Comparison of ENCODE assay signal across 1 cellular context in the genomic region with DNA sequence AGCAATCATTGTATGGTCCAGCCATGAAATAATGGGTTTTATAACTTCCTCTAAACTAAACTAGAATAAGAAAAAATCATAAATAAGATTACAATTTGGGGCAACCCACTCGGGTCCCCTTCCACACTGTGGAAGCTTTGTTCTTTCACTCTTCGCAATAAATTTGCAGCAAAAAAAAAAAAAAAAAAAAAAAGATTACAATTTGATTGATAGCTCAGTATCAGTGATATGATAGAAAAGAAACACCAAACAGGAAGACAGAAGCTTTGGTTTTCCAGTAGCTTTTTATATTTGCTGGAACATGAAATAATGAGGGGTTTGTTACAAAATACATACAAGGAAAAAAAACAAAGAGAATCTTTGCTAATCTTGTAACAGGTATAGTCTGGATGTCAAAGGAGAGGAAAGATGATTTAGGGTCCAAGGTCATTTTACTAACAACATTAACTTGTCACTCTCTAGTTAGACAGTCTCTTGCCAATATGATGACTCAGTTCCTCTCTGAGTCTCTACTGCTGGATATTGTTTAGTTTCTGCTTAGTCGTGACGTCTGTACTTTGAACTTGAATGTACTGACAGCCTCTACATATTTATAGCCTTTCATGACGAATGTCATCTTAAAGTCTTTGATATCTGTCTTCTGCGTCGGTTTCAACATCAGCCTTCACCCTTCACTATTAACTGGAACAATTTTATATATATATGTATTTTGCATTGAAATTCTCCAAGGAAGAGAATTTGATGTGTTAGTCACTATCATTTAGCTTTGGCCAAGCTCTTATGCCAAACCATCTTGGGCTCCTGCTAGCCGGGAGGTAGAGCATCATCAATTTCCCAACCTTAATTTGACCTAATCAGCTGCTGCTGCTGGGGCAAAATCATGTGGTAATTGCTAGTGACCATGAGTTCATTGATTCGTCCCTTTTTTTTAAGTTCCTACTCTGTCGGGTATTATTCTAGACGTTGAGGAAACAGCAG.
A peak's percentile ranks its signal among the peaks of the same experiment; 100 is the strongest.
TF ChIP-seq lines count a peak whose summit lies in the region.

No MANE protein-coding gene starts in this region.

TF ChIP-seq in HepG2, 621 proteins besides CTCF, POLR2A, EP300 and RAD21 (continued from another document and continues in another):
- TF ChIP-seq, protein P1, sequence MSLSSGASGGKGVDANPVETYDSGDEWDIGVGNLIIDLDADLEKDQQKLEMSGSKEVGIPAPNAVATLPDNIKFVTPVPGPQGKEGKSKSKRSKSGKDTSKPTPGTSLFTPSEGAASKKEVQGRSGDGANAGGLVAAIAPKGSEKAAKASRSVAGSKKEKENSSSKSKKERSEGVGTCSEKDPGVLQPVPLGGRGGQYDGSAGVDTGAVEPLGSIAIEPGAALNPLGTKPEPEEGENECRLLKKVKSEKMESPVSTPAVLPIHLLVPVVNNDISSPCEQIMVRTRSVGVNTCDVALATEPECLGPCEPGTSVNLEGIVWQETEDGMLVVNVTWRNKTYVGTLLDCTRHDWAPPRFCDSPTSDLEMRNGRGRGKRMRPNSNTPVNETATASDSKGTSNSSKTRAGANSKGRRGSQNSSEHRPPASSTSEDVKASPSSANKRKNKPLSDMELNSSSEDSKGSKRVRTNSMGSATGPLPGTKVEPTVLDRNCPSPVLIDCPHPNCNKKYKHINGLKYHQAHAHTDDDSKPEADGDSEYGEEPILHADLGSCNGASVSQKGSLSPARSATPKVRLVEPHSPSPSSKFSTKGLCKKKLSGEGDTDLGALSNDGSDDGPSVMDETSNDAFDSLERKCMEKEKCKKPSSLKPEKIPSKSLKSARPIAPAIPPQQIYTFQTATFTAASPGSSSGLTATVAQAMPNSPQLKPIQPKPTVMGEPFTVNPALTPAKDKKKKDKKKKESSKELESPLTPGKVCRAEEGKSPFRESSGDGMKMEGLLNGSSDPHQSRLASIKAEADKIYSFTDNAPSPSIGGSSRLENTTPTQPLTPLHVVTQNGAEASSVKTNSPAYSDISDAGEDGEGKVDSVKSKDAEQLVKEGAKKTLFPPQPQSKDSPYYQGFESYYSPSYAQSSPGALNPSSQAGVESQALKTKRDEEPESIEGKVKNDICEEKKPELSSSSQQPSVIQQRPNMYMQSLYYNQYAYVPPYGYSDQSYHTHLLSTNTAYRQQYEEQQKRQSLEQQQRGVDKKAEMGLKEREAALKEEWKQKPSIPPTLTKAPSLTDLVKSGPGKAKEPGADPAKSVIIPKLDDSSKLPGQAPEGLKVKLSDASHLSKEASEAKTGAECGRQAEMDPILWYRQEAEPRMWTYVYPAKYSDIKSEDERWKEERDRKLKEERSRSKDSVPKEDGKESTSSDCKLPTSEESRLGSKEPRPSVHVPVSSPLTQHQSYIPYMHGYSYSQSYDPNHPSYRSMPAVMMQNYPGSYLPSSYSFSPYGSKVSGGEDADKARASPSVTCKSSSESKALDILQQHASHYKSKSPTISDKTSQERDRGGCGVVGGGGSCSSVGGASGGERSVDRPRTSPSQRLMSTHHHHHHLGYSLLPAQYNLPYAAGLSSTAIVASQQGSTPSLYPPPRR (CRISPR knock-in tag; IDR thresholded peaks at IDR 0.05; ENCODE audit: borderline replicate concordance): peak; percentile 64
- TF ChIP-seq CENPX (CRISPR knock-in tag; IDR thresholded peaks at IDR 0.05): no peak
- TF ChIP-seq, protein P2, sequence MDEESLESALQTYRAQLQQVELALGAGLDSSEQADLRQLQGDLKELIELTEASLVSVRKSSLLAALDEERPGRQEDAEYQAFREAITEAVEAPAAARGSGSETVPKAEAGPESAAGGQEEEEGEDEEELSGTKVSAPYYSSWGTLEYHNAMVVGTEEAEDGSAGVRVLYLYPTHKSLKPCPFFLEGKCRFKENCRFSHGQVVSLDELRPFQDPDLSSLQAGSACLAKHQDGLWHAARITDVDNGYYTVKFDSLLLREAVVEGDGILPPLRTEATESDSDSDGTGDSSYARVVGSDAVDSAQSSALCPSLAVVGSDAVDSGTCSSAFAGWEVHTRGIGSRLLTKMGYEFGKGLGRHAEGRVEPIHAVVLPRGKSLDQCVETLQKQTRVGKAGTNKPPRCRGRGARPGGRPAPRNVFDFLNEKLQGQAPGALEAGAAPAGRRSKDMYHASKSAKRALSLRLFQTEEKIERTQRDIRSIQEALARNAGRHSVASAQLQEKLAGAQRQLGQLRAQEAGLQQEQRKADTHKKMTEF (CRISPR knock-in tag; IDR thresholded peaks at IDR 0.05): peak; percentile 86
- TF ChIP-seq, protein P3, sequence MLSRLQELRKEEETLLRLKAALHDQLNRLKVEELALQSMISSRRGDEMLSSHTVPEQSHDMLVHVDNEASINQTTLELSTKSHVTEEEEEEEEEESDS (CRISPR knock-in tag; IDR thresholded peaks at IDR 0.05; ENCODE audit: borderline replicate concordance): no peak
- peak; percentile 88 for TF ChIP-seq RARA (CRISPR knock-in tag; IDR thresholded peaks at IDR 0.05)
- TF ChIP-seq MXD4 (CRISPR knock-in tag; IDR thresholded peaks at IDR 0.05): no peak
- no peak for TF ChIP-seq MATR3 (CRISPR knock-in tag; IDR thresholded peaks at IDR 0.05)
- TF ChIP-seq ZNF570 (CRISPR knock-in tag; IDR thresholded peaks at IDR 0.05; ENCODE audit: borderline replicate concordance): no peak
- TF ChIP-seq, protein P4, sequence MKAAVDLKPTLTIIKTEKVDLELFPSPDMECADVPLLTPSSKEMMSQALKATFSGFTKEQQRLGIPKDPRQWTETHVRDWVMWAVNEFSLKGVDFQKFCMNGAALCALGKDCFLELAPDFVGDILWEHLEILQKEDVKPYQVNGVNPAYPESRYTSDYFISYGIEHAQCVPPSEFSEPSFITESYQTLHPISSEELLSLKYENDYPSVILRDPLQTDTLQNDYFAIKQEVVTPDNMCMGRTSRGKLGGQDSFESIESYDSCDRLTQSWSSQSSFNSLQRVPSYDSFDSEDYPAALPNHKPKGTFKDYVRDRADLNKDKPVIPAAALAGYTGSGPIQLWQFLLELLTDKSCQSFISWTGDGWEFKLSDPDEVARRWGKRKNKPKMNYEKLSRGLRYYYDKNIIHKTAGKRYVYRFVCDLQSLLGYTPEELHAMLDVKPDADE (CRISPR knock-in tag; IDR thresholded peaks at IDR 0.05): no peak
- TF ChIP-seq, protein P5, sequence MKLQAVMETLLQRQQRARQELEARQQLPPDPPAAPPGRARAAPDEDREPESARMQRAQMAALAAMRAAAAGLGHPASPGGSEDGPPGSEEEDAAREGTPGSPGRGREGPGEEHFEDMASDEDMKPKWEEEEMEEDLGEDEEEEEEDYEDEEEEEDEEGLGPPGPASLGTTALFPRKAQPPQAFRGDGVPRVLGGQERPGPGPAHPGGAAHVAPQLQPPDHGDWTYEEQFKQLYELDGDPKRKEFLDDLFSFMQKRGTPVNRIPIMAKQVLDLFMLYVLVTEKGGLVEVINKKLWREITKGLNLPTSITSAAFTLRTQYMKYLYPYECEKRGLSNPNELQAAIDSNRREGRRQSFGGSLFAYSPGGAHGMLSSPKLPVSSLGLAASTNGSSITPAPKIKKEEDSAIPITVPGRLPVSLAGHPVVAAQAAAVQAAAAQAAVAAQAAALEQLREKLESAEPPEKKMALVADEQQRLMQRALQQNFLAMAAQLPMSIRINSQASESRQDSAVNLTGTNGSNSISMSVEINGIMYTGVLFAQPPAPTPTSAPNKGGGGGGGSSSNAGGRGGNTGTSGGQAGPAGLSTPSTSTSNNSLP (IDR thresholded peaks at IDR 0.05; ENCODE audit: low read depth, low read length): peak; percentile 56; the same call in 1 of the 2 replicates
- peak; percentile 96 for TF ChIP-seq MIXL1 (CRISPR knock-in tag; IDR thresholded peaks at IDR 0.05)
- TF ChIP-seq SETDB1 (CRISPR knock-in tag; IDR thresholded peaks at IDR 0.05; ENCODE audit: borderline replicate concordance): no peak
- TF ChIP-seq, protein P6, sequence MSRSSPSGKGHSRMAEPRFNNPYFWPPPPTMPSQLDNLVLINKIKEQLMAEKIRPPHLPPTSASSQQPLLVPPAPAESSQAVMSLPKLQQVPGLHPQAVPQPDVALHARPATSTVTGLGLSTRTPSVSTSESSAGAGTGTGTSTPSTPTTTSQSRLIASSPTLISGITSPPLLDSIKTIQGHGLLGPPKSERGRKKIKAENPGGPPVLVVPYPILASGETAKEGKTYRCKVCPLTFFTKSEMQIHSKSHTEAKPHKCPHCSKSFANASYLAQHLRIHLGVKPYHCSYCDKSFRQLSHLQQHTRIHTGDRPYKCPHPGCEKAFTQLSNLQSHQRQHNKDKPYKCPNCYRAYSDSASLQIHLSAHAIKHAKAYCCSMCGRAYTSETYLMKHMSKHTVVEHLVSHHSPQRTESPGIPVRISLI (CRISPR knock-in tag; IDR thresholded peaks at IDR 0.05; ENCODE audit: borderline replicate concordance): peak; percentile 84
- peak; percentile 28; the same call in 1 of the 2 replicates for TF ChIP-seq YEATS2 (CRISPR knock-in tag; IDR thresholded peaks at IDR 0.05; ENCODE audit: borderline replicate concordance)
- no peak for TF ChIP-seq HNRNPUL1 (IDR thresholded peaks at IDR 0.05; ENCODE audit: low read depth, low read length)
- TF ChIP-seq, protein P7, sequence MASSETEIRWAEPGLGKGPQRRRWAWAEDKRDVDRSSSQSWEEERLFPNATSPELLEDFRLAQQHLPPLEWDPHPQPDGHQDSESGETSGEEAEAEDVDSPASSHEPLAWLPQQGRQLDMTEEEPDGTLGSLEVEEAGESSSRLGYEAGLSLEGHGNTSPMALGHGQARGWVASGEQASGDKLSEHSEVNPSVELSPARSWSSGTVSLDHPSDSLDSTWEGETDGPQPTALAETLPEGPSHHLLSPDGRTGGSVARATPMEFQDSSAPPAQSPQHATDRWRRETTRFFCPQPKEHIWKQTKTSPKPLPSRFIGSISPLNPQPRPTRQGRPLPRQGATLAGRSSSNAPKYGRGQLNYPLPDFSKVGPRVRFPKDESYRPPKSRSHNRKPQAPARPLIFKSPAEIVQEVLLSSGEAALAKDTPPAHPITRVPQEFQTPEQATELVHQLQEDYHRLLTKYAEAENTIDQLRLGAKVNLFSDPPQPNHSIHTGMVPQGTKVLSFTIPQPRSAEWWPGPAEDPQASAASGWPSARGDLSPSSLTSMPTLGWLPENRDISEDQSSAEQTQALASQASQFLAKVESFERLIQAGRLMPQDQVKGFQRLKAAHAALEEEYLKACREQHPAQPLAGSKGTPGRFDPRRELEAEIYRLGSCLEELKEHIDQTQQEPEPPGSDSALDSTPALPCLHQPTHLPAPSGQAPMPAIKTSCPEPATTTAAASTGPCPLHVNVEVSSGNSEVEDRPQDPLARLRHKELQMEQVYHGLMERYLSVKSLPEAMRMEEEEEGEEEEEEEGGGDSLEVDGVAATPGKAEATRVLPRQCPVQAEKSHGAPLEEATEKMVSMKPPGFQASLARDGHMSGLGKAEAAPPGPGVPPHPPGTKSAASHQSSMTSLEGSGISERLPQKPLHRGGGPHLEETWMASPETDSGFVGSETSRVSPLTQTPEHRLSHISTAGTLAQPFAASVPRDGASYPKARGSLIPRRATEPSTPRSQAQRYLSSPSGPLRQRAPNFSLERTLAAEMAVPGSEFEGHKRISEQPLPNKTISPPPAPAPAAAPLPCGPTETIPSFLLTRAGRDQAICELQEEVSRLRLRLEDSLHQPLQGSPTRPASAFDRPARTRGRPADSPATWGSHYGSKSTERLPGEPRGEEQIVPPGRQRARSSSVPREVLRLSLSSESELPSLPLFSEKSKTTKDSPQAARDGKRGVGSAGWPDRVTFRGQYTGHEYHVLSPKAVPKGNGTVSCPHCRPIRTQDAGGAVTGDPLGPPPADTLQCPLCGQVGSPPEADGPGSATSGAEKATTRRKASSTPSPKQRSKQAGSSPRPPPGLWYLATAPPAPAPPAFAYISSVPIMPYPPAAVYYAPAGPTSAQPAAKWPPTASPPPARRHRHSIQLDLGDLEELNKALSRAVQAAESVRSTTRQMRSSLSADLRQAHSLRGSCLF (CRISPR knock-in tag; IDR thresholded peaks at IDR 0.05; ENCODE audit: borderline replicate concordance): no peak
- no peak for TF ChIP-seq ZNF878 (CRISPR knock-in tag; IDR thresholded peaks at IDR 0.05)
- no peak for TF ChIP-seq JDP2 (CRISPR knock-in tag; IDR thresholded peaks at IDR 0.05; ENCODE audit: borderline replicate concordance)
- TF ChIP-seq, protein P8, sequence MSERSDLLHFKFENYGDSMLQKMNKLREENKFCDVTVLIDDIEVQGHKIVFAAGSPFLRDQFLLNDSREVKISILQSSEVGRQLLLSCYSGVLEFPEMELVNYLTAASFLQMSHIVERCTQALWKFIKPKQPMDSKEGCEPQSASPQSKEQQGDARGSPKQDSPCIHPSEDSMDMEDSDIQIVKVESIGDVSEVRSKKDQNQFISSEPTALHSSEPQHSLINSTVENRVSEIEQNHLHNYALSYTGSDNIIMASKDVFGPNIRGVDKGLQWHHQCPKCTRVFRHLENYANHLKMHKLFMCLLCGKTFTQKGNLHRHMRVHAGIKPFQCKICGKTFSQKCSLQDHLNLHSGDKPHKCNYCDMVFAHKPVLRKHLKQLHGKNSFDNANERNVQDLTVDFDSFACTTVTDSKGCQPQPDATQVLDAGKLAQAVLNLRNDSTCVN (CRISPR knock-in tag; IDR thresholded peaks at IDR 0.05; ENCODE audit: borderline replicate concordance): no peak
- no peak; the same call in 1 of the 2 replicates for TF ChIP-seq KDM3A (CRISPR knock-in tag; IDR thresholded peaks at IDR 0.05; ENCODE audit: low read depth)
- TF ChIP-seq ATAD3A (CRISPR knock-in tag; IDR thresholded peaks at IDR 0.05): no peak
- TF ChIP-seq, protein P9, sequence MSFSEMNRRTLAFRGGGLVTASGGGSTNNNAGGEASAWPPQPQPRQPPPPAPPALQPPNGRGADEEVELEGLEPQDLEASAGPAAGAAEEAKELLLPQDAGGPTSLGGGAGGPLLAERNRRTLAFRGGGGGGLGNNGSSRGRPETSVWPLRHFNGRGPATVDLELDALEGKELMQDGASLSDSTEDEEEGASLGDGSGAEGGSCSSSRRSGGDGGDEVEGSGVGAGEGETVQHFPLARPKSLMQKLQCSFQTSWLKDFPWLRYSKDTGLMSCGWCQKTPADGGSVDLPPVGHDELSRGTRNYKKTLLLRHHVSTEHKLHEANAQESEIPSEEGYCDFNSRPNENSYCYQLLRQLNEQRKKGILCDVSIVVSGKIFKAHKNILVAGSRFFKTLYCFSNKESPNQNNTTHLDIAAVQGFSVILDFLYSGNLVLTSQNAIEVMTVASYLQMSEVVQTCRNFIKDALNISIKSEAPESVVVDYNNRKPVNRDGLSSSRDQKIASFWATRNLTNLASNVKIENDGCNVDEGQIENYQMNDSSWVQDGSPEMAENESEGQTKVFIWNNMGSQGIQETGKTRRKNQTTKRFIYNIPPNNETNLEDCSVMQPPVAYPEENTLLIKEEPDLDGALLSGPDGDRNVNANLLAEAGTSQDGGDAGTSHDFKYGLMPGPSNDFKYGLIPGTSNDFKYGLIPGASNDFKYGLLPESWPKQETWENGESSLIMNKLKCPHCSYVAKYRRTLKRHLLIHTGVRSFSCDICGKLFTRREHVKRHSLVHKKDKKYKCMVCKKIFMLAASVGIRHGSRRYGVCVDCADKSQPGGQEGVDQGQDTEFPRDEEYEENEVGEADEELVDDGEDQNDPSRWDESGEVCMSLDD (CRISPR knock-in tag; IDR thresholded peaks at IDR 0.05; ENCODE audit: borderline replicate concordance): no peak
- peak; percentile 87 for TF ChIP-seq SAP130 (CRISPR knock-in tag; IDR thresholded peaks at IDR 0.05; ENCODE audit: low read depth)
- 0 out of 2 replicates have a peak, but pooled peaks have one; percentile 27 for TF ChIP-seq KAT7 (CRISPR knock-in tag; IDR thresholded peaks at IDR 0.05; ENCODE audit: borderline replicate concordance)
- TF ChIP-seq ZNF607 (CRISPR knock-in tag; IDR thresholded peaks at IDR 0.05; ENCODE audit: borderline replicate concordance): no peak
- no peak for TF ChIP-seq ZFP62 (CRISPR knock-in tag; IDR thresholded peaks at IDR 0.05)
- TF ChIP-seq ZMYM4 (CRISPR knock-in tag; IDR thresholded peaks at IDR 0.05): 0 out of 2 replicates have a peak, but pooled peaks have one; percentile 25
